8 cellular contexts compared by ENCODE assay signal in the genomic region with DNA sequence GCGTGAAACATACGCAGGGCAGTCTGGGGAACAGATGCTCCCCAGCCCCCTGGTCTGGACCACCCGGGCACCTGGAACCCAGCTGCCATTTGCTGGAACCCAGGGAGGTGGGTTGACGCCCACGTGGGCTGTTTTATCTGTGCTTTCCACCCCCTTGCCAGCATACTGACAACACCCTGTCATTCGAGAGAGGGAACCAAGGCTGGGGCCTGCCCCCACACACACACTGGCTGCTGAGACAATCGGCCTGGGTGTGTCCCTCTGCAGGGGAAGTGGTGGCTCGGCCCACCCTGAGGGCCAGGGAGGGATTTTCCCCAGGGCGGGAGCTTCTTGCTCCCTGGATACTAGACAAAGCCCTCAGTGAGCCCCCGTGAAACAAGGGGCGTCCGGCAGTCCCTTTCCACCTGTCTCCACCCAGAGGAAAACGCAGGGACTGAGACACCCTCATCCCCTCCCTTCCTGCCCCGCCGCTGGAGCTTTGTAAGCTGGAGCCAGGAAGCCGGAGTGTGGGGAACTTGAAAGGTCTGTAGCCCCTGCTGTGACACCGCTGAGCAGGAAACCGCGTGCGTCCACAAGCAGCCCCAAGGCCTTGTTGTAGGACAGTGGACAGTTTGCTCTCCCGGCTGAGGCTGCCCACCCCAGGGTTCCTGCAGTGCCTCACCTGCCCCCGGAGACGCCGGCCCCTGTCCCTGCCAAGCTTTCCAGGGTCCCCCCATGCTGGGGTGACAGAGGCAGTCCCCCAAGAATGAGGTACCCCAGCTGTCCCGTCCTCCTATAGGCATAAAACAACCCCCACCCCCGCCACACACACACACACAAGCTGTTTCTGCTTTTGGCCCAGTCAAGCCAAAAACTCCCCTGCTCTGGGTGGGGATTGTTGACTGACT. TPM values are rescaled to one million over a fixed set of nuclear protein-coding genes. Genes with fewer than 3 reads are reported as not detected.
DNase-seq lines count a peak whose midpoint lies in the region; ATAC-seq and TF ChIP-seq lines count a peak whose summit lies in the region.

No MANE protein-coding gene starts in this region.

- no peaks in the 10 kb centered on the region for H3K27me3 Mint-ChIP-seq in CD8-positive, alpha-beta memory T cell
- H3K27me3 Mint-ChIP-seq in GM23338 (ENCODE audit: insufficient read depth, low read depth, poor library complexity), result peaks cover 7% of the 10 kb centered on the region

- H3K27ac ChIP-seq in CD8-positive, alpha-beta memory T cell (ENCODE audit: low read depth, low read length), result peak overlapping the region; percentile 58
- H3K27ac ChIP-seq in GM23338 (ENCODE audit: low read depth) (no peak overlapping the region), SJCRH30 (peak overlapping the region; percentile 38), suprapubic skin (peak overlapping the region; percentile 68)

- DNase-seq in CD8-positive, alpha-beta memory T cell, result peak; percentile 14 to 68 (median 39)
- DNase-seq in GM23338 (ENCODE audit: low spot score), result peak; percentile 72
- DNase-seq in SJCRH30, result peak; percentile 88 to 91
- peak; percentile 31 for DNase-seq in astrocyte of the hippocampus (ENCODE audit: low read depth, low spot score)
- DNase-seq in lung microvascular endothelial cell (ENCODE audit: low read depth in 2 of 2), result peak; percentile 32 to 44
- DNase-seq in suprapubic skin (ENCODE audit: low spot score in 2 of 2), result no peak
- DNase-seq in HPDE6-E6E7 (ENCODE audit: extremely low spot score), result no peak
- DNase-seq in effector CD8-positive, alpha-beta T cell (lab: John Stamatoyannopoulos, UW), result no peak

- peak; percentile 80 for ATAC-seq in GM23338

- no peaks in the 10 kb centered on the region for H4K20me1 ChIP-seq in GM23338 (replicated peaks; ENCODE audit: insufficient read depth)

- peaks cover 19 to 30% (median 22%) of the 10 kb centered on the region in 3 donors for H3K4me1 Mint-ChIP-seq in CD8-positive, alpha-beta memory T cell
- H3K4me1 Mint-ChIP-seq in GM23338, result peaks cover 16% of the 10 kb centered on the region

- H3K9me2 ChIP-seq in GM23338 (ENCODE audit: insufficient read depth), result no peaks in the 10 kb centered on the region

- H3K9me3 ChIP-seq in CD8-positive, alpha-beta memory T cell (ENCODE audit: low read length), result no peaks in the 10 kb centered on the region
- H3K9me3 ChIP-seq in SJCRH30 (replicated peaks) (no peaks in the 10 kb centered on the region), suprapubic skin (no peaks in the 10 kb centered on the region)

- peak overlapping the region in 6 of 7 donors; percentile 54 to 90 (median 65) for H3K4me3 Mint-ChIP-seq in CD8-positive, alpha-beta memory T cell
- H3K4me3 Mint-ChIP-seq in GM23338, result no peak overlapping the region; the same call in 2 of the 3 replicates

- no peaks in the 10 kb centered on the region for H3K36me3 Mint-ChIP-seq in CD8-positive, alpha-beta memory T cell
- H3K36me3 Mint-ChIP-seq in GM23338 (ENCODE audit: low read depth), result no peaks in the 10 kb centered on the region

- WGBS in suprapubic skin, result 32% methylated on average over 12 of the region's 26 CpGs

- POLR2A ChIA-PET in CD8-positive, alpha-beta memory T cell (lab: Charles Lee), result interaction anchor here (1.0 to 1.4 kb wide), 2 partner anchors 14 to 15 kb away, joined by 4 read pairs; a partner anchor contains a TSS

- peak in 1 of 2 donors; percentile 34 for TF ChIP-seq POLR2A in suprapubic skin (IDR thresholded peaks at IDR 0.05)

- H3K79me2 ChIP-seq in GM23338 (replicated peaks; ENCODE audit: insufficient read depth), result no peaks in the 10 kb centered on the region

- TF ChIP-seq CTCF in GM23338 (conservative IDR thresholded peaks at IDR 0.05; ENCODE audit: low read depth in 2 of 2) (peak in 1 of 2 experiments; percentile 21; a peak in 1 of 4 replicates), suprapubic skin (IDR thresholded peaks at IDR 0.05) (no peak)

- H3K36me3 ChIP-seq in CD8-positive, alpha-beta memory T cell (ENCODE audit: insufficient read depth, low read length), result no peaks in the 10 kb centered on the region
- H3K36me3 ChIP-seq in GM23338 (ENCODE audit: insufficient read depth) (no peaks in the 10 kb centered on the region), SJCRH30 (no peaks in the 10 kb centered on the region), suprapubic skin (no peaks in the 10 kb centered on the region)

- H3K4me3 ChIP-seq in CD8-positive, alpha-beta memory T cell (ENCODE audit: low read length), result peak overlapping the region; percentile 41
- H3K4me3 ChIP-seq in GM23338, result no peak overlapping the region
- H3K4me3 ChIP-seq in SJCRH30, result peak overlapping the region; percentile 46
- peak overlapping the region; percentile 24 for H3K4me3 ChIP-seq in suprapubic skin

- no peaks in the 10 kb centered on the region for H3K27me3 ChIP-seq in CD8-positive, alpha-beta memory T cell (ENCODE audit: insufficient read depth, low read length, poor library complexity, severe bottlenecking)
- H3K27me3 ChIP-seq in GM23338 (ENCODE audit: insufficient read depth) (no peaks in the 10 kb centered on the region), SJCRH30 (no peaks in the 10 kb centered on the region), suprapubic skin (no peaks in the 10 kb centered on the region)

- H3K9me3 Mint-ChIP-seq in CD8-positive, alpha-beta memory T cell, result no peaks in the 10 kb centered on the region
- no peaks in the 10 kb centered on the region for H3K9me3 Mint-ChIP-seq in GM23338

- TF ChIP-seq EP300 in suprapubic skin (IDR thresholded peaks at IDR 0.05), result no peak

- CTCF ChIA-PET in CD8-positive, alpha-beta memory T cell (lab: Charles Lee), result interaction anchor here (1.3 to 1.6 kb wide), 2 partner anchors 43 to 45 kb away, joined by 4 to 5 read pairs; no protein-coding TSS in a partner anchor

- no peaks in the 10 kb centered on the region for H3F3A ChIP-seq in GM23338 (replicated peaks; ENCODE audit: low read depth)

- peak overlapping the region; percentile 92 for H2AFZ ChIP-seq in GM23338

- H3K4me2 ChIP-seq in GM23338, result peak overlapping the region; percentile 66

- H3K27ac Mint-ChIP-seq in CD8-positive, alpha-beta memory T cell, result peak overlapping the region in 7 of 8 donors; percentile 34 to 97 (median 71)
- no peak overlapping the region for H3K27ac Mint-ChIP-seq in GM23338

- H3K4me1 ChIP-seq in CD8-positive, alpha-beta memory T cell (ENCODE audit: insufficient read depth, low read length), result peaks cover 25% of the 10 kb centered on the region
- H3K4me1 ChIP-seq in GM23338 (ENCODE audit: insufficient read depth), result peaks cover 17% of the 10 kb centered on the region
- H3K4me1 ChIP-seq in SJCRH30, result peaks cover 8% of the 10 kb centered on the region; the same call in 1 of the 2 replicates
- H3K4me1 ChIP-seq in suprapubic skin, result peaks cover 35% of the 10 kb centered on the region

RNA-seq across cellular contexts. Expression of a gene that starts 14.1 kb away (rescaled TPM):
- 1 to 10 TPM; 5.8 to 7.5 TPM for total RNA-seq in CD8-positive, alpha-beta memory T cell
- 6.6 TPM for polyA plus RNA-seq in CD8-positive, alpha-beta memory T cell
- total RNA-seq in GM23338 (2014; rRNA removed; shearing (Covaris generic)), result 5.1 and 5.6 TPM in 2 replicates
- 1.4 and 1.6 TPM in 2 replicates for polyA plus RNA-seq in GM23338 (2016; fragmentation: Nextera tagmentation; extraction: Ambion mirVana)
- 0.04 and 0.10 TPM in 2 replicates for total RNA-seq in SJCRH30 (2014; rRNA removed; shearing (Covaris generic))
- total RNA-seq in lung microvascular endothelial cell, result 3.9 and 7.3 TPM in 2 replicates
- 10 to 100 TPM; 48.6 to 81.6 (median 58.8) TPM for total RNA-seq in suprapubic skin

RNA-seq across cellular contexts. Expression of a gene that starts 51.0 kb away (rescaled TPM):
- under 1 TPM; 0.09 to 0.20 TPM for total RNA-seq in CD8-positive, alpha-beta memory T cell
- polyA plus RNA-seq in CD8-positive, alpha-beta memory T cell, result 0.07 TPM
- total RNA-seq in GM23338 (2014; rRNA removed; shearing (Covaris generic)), result 0.04 and 0.31 TPM in 2 replicates
- 0.30 and 0.32 TPM in 2 replicates for polyA plus RNA-seq in GM23338 (2016; fragmentation: Nextera tagmentation; extraction: Ambion mirVana)
- total RNA-seq in SJCRH30 (2014; rRNA removed; shearing (Covaris generic)), result not detected in 2 replicates
- total RNA-seq in lung microvascular endothelial cell (under 0.01 TPM in 1 of 2 replicates, not detected in the other), suprapubic skin (1 to 10 TPM in 1 of 4 donors, under 1 TPM in 1, not detected in 2; 0.32 to 1.8 TPM)

Comparison
In these comparisons a context has a peak if more than half of its experiments do, and no peak if none do; other contexts are left out.
1. DNase-seq: peak in CD8-positive, alpha-beta memory T cell (5 of 5), GM23338 (single experiment), SJCRH30 (2 of 2), astrocyte of the hippocampus (single experiment) and lung microvascular endothelial cell (2 of 2); none in suprapubic skin (0 of 2), HPDE6-E6E7 (single experiment) and effector CD8-positive, alpha-beta T cell (single experiment).